In genomic region chr5:16578474-16578883, GRCh38 we compare ENCODE assay signal across 17 cellular contexts. TPM values are rescaled to one million over a fixed set of nuclear protein-coding genes. Genes with fewer than 3 reads are reported as not detected.
DNase-seq lines count a peak whose midpoint lies in the region; TF ChIP-seq lines count a peak whose summit lies in the region.
"Had no signal": no experiment of that assay in that cellular context is flagged by ENCODE, and none has a peak within 500 bp of the region (broad histone marks: within the 10 kb centered on the region; RNA-seq: fewer than 3 reads in every experiment).

No MANE protein-coding gene starts in this region.

- H3K36me3 ChIP-seq in Peyer's patch, result no peaks in the 10 kb centered on the region
- H3K36me3 ChIP-seq: right lobe of liver had no signal

- no peak overlapping the region for H3K27ac Mint-ChIP-seq in activated T-helper 2 cell treated with anti-CD3 and anti-CD28 coated beads, Interferon-gamma antibody, Interleukin-2, Interleukin-4, amounts not matched to agents 10 μg/mL and 5 μg/mL and 100 μg/mL, durations not matched to agents 14 hours and 24 hours and 36 hours
- H3K27ac Mint-ChIP-seq: activated naive CD8-positive, alpha-beta T cell treated with anti-CD3 and anti-CD28 coated beads for 36 hours; stimulated activated effector memory CD8-positive, alpha-beta T cell treated with anti-CD3 and anti-CD28 coated beads, Interleukin-12 subunit alpha, Interleukin-12 subunit beta, amount 100 ng/mL, for 72 hours had no signal

- peaks cover 23% of the 10 kb centered on the region for H3K4me1 Mint-ChIP-seq in activated T-helper 2 cell treated with anti-CD3 and anti-CD28 coated beads, Interferon-gamma antibody, Interleukin-2, Interleukin-4, amounts not matched to agents 10 μg/mL and 5 μg/mL and 100 μg/mL, durations not matched to agents 14 hours and 24 hours and 36 hours (ENCODE audit: low read depth)

- H3K27me3 ChIP-seq in dorsolateral prefrontal cortex (no peaks in the 10 kb centered on the region), Peyer's patch (no peaks in the 10 kb centered on the region)
- H3K27me3 ChIP-seq: right lobe of liver had no signal

- DNase-seq in NCI-H1092 treated with DMSO at 0.1 percent for 48 hours (lab: John Stamatoyannopoulos, UW) (peak; percentile 11), NCI-H1092 (lab: John Stamatoyannopoulos, UW) (no peak), NCI-H82 (lab: John Stamatoyannopoulos, UW) (peak; percentile 79), dorsolateral prefrontal cortex (peak in 7 of 10 donors; percentile 23 to 76 (median 68)), substantia nigra (lab: John Stamatoyannopoulos, UW) (peak in 25 of 49 donors; percentile 9 to 74 (median 39)), Peyer's patch (no peak), HuH-7.5 (ENCODE audit: low spot score) (no peak)
- DNase-seq in activated T-helper 2 cell treated with anti-CD3 and anti-CD28 coated beads, Interferon-gamma antibody, Interleukin-2, Interleukin-4, amounts not matched to agents 10 μg/mL and 5 μg/mL and 100 μg/mL, durations not matched to agents 14 hours and 24 hours and 36 hours (ENCODE audit: low spot score), result no peak
- DNase-seq: activated CD8-positive, alpha-beta memory T cell treated with anti-CD3 and anti-CD28 coated beads, Interleukin-2, amount 50 U/mL, for 4 hours; activated naive CD8-positive, alpha-beta T cell treated with anti-CD3 and anti-CD28 coated beads for 36 hours; CD4-positive, alpha-beta memory T cell; kidney glomerular epithelial cell; naive thymus-derived CD8-positive, alpha-beta T cell; right lobe of liver; stimulated activated CD4-positive, alpha-beta T cell treated with anti-CD3 and anti-CD28 coated beads, Interleukin-4, amount 100 ng/mL, for 4 hours had no signal

- H3K9me3 ChIP-seq in Peyer's patch, result no peaks in the 10 kb centered on the region
- H3K9me3 ChIP-seq: right lobe of liver had no signal

- H3K4me3 ChIP-seq in dorsolateral prefrontal cortex (peak overlapping the region in 2 of 59 donors; percentile 4 to 33), Peyer's patch (no peak overlapping the region)
- H3K4me3 ChIP-seq: right lobe of liver had no signal

- H3K27ac ChIP-seq in dorsolateral prefrontal cortex, result peak overlapping the region; percentile 63 to 99 (median 90)
- peak overlapping the region; percentile 93 for H3K27ac ChIP-seq in substantia nigra (ENCODE audit: low read depth, low read length, poor library complexity, severe bottlenecking)
- no peak overlapping the region for H3K27ac ChIP-seq in Peyer's patch

- no peaks in the 10 kb centered on the region for H3K9me3 Mint-ChIP-seq in activated T-helper 2 cell treated with anti-CD3 and anti-CD28 coated beads, Interferon-gamma antibody, Interleukin-2, Interleukin-4, amounts not matched to agents 10 μg/mL and 5 μg/mL and 100 μg/mL, durations not matched to agents 14 hours and 24 hours and 36 hours
- H3K9me3 Mint-ChIP-seq: CD4-positive, alpha-beta memory T cell; naive thymus-derived CD8-positive, alpha-beta T cell; stimulated activated effector memory CD8-positive, alpha-beta T cell treated with anti-CD3 and anti-CD28 coated beads, Interleukin-12 subunit alpha, Interleukin-12 subunit beta, amount 100 ng/mL, for 72 hours had no signal

- no peak for TF ChIP-seq POLR2A in Peyer's patch (IDR thresholded peaks at IDR 0.05)

- no peak overlapping the region for H3K4me3 Mint-ChIP-seq in activated T-helper 2 cell treated with anti-CD3 and anti-CD28 coated beads, Interferon-gamma antibody, Interleukin-2, Interleukin-4, amounts not matched to agents 10 μg/mL and 5 μg/mL and 100 μg/mL, durations not matched to agents 14 hours and 24 hours and 36 hours (ENCODE audit: low read depth)
- H3K4me3 Mint-ChIP-seq: activated naive CD8-positive, alpha-beta T cell treated with anti-CD3 and anti-CD28 coated beads for 36 hours; naive thymus-derived CD8-positive, alpha-beta T cell; stimulated activated effector memory CD8-positive, alpha-beta T cell treated with anti-CD3 and anti-CD28 coated beads, Interleukin-12 subunit alpha, Interleukin-12 subunit beta, amount 100 ng/mL, for 72 hours had no signal

- no peaks in the 10 kb centered on the region for H3K4me1 ChIP-seq in Peyer's patch

- peaks cover 11% of the 10 kb centered on the region for H3K36me3 Mint-ChIP-seq in activated T-helper 2 cell treated with anti-CD3 and anti-CD28 coated beads, Interferon-gamma antibody, Interleukin-2, Interleukin-4, amounts not matched to agents 10 μg/mL and 5 μg/mL and 100 μg/mL, durations not matched to agents 14 hours and 24 hours and 36 hours (ENCODE audit: low read depth)
- H3K36me3 Mint-ChIP-seq: stimulated activated effector memory CD8-positive, alpha-beta T cell treated with anti-CD3 and anti-CD28 coated beads, Interleukin-12 subunit alpha, Interleukin-12 subunit beta, amount 100 ng/mL, for 72 hours had no signal

- peak in 5 of 56 donors; percentile 3 to 27 (median 17) for TF ChIP-seq CTCF in dorsolateral prefrontal cortex (IDR thresholded peaks at IDR 0.05 in 54 of 56, conservative IDR thresholded peaks at IDR 0.05 in 2 of 56; ENCODE audit: low read depth in 1 of 56, partially characterized antibody in 56 of 56)
- no peak for TF ChIP-seq CTCF in Peyer's patch (IDR thresholded peaks at IDR 0.05)

- intact Hi-C loops in dorsolateral prefrontal cortex (cut with DNase I), result loop anchor here in 1 of 2 donors (10.0 kb wide), 1 partner anchor 86 kb away; no protein-coding TSS in a partner anchor
- intact Hi-C loops in activated T-helper 2 cell treated with anti-CD3 and anti-CD28 coated beads, Interferon-gamma antibody, Interleukin-2, Interleukin-4, amounts not matched to agents 10 μg/mL and 5 μg/mL and 100 μg/mL, durations not matched to agents 14 hours and 24 hours and 36 hours (cut with micrococcal nuclease), result no loop called here

- no peaks in the 10 kb centered on the region for H3K27me3 Mint-ChIP-seq in activated T-helper 2 cell treated with anti-CD3 and anti-CD28 coated beads, Interferon-gamma antibody, Interleukin-2, Interleukin-4, amounts not matched to agents 10 μg/mL and 5 μg/mL and 100 μg/mL, durations not matched to agents 14 hours and 24 hours and 36 hours (ENCODE audit: low read depth)
- H3K27me3 Mint-ChIP-seq: activated naive CD8-positive, alpha-beta T cell treated with anti-CD3 and anti-CD28 coated beads for 36 hours; CD4-positive, alpha-beta memory T cell; naive thymus-derived CD8-positive, alpha-beta T cell had no signal

RNA-seq across cellular contexts. Expression of gene RETREG1, which starts 38.3 kb away (rescaled TPM):
- total RNA-seq in dorsolateral prefrontal cortex (100 to 1,000 TPM in 14 of 120 experiments, 10 to 100 TPM in 106; 26.4 to 149 (median 81.6) TPM), Peyer's patch (10 to 100 TPM; 11.6 to 70.1 (median 19.4) TPM)
- total RNA-seq in activated T-helper 2 cell treated with anti-CD3 and anti-CD28 coated beads, Interferon-gamma antibody, Interleukin-2, Interleukin-4, amounts not matched to agents 10 μg/mL and 5 μg/mL and 100 μg/mL, durations not matched to agents 14 hours and 24 hours and 36 hours, result 21.9 and 28.0 TPM in 2 replicates
- total RNA-seq: HepG2 had no signal

Comparison
In these comparisons a context has a peak if more than half of its experiments do, and no peak if none do; other contexts are left out.
1. DNase-seq: peak in NCI-H1092 treated with DMSO at 0.1 percent for 48 hours (single experiment), NCI-H82 (single experiment), dorsolateral prefrontal cortex (7 of 10) and substantia nigra (25 of 49); none in NCI-H1092 (single experiment), activated T-helper 2 cell treated with anti-CD3 and anti-CD28 coated beads, Interferon-gamma antibody, Interleukin-2, Interleukin-4, amounts not matched to agents 10 μg/mL and 5 μg/mL and 100 μg/mL, durations not matched to agents 14 hours and 24 hours and 36 hours (single experiment), Peyer's patch (0 of 3) and HuH-7.5 (single experiment).
2. H3K27ac ChIP-seq: peak in dorsolateral prefrontal cortex (59 of 59) and substantia nigra (single experiment); none in Peyer's patch (0 of 4).